9 cellular contexts compared by ENCODE assay signal in genomic region chr14:64761441-64762043, GRCh38. TPM values are rescaled to one million over a fixed set of nuclear protein-coding genes. Genes with fewer than 3 reads are reported as not detected.
DNase-seq lines count a peak whose midpoint lies in the region; ATAC-seq and TF ChIP-seq lines count a peak whose summit lies in the region.
"Had no signal": no experiment of that assay in that cellular context is flagged by ENCODE, and none has a peak within 500 bp of the region (broad histone marks: within the 10 kb centered on the region; RNA-seq: fewer than 3 reads in every experiment).

No MANE protein-coding gene starts in this region.

- H3K9me3 ChIP-seq in adrenal gland (replicated peaks in 1 of 3) (no peaks in the 10 kb centered on the region), right cardiac atrium (ENCODE audit: control insufficient read depth, low read length) (no peaks in the 10 kb centered on the region), stomach (no peaks in the 10 kb centered on the region)

- H3K36me3 Mint-ChIP-seq in HFFc6 (ENCODE audit: low read depth), result no peaks in the 10 kb centered on the region
- H3K36me3 Mint-ChIP-seq: T-cell had no signal

- H3K4me1 Mint-ChIP-seq in HFFc6 (ENCODE audit: low read depth), result peaks cover 79% of the 10 kb centered on the region

- H3K27me3 ChIP-seq in adrenal gland (no peaks in the 10 kb centered on the region), right cardiac atrium (ENCODE audit: control insufficient read depth, insufficient read depth) (no peaks in the 10 kb centered on the region), stomach (no peaks in the 10 kb centered on the region)

- no peak overlapping the region for H3K4me3 ChIP-seq in adrenal gland
- H3K4me3 ChIP-seq in right cardiac atrium (ENCODE audit: low read length), result no peak overlapping the region
- H3K4me3 ChIP-seq in stomach, result no peak overlapping the region

- peak overlapping the region; percentile 71 for H3K4me3 Mint-ChIP-seq in HFFc6
- H3K4me3 Mint-ChIP-seq: T-cell had no signal

- TF ChIP-seq POLR2A in adrenal gland (IDR thresholded peaks at IDR 0.05) (no peak), stomach (IDR thresholded peaks at IDR 0.05) (no peak)

- no peak for TF ChIP-seq EP300 in stomach (IDR thresholded peaks at IDR 0.05)

- ATAC-seq in right cardiac atrium (no peak), HG02571 (IDR thresholded peaks at IDR 0.05; ENCODE audit: unreplicated experiment) (no peak), GM19452 (IDR thresholded peaks at IDR 0.05; ENCODE audit: unreplicated experiment) (no peak), HG02981 (IDR thresholded peaks at IDR 0.05; ENCODE audit: unreplicated experiment) (no peak)
- ATAC-seq: T-cell had no signal

- TF ChIP-seq CTCF in HFFc6 (IDR thresholded peaks at IDR 0.05), result peak; percentile 68
- peak in 1 of 6 experiments; percentile 21 for TF ChIP-seq CTCF in adrenal gland (IDR thresholded peaks at IDR 0.05)
- peak in 1 of 7 experiments; percentile 5 for TF ChIP-seq CTCF in stomach (IDR thresholded peaks at IDR 0.05)

- peak overlapping the region; percentile 70; the same call in 1 of the 2 replicates for H3K27ac Mint-ChIP-seq in HFFc6

- H3K36me3 ChIP-seq in adrenal gland (replicated peaks in 1 of 2), result no peaks in the 10 kb centered on the region
- H3K36me3 ChIP-seq in stomach, result no peaks in the 10 kb centered on the region

- intact Hi-C loops in adrenal gland (cut with DNase I) (loop anchor here (5.0 to 10.0 kb wide), 3 partner anchors 84 to 417 kb away; no protein-coding TSS in a partner anchor), right cardiac atrium (cut with DNase I) (loop anchor here in 2 of 4 donors (5.0 kb wide), 1 partner anchor 89 kb away; no protein-coding TSS in a partner anchor), stomach (cut with DNase I; ENCODE audit: low total_unique reads) (loop anchor here (5.0 kb wide), 1 partner anchor 89 kb away; no protein-coding TSS in a partner anchor)

- WGBS in adrenal gland, 4 donors, result 10 to 26% (median 20%) methylated on average over 4 to 5 of the region's 5 CpGs
- 23% methylated on average over 5 of the region's 5 CpGs for WGBS in right cardiac atrium
- WGBS in stomach, 5 donors, result 20 to 28% (median 27%) methylated on average over 5 of the region's 5 CpGs

- H3K4me1 ChIP-seq in adrenal gland (replicated peaks in 1 of 2) (peaks cover 10 to 37% of the 10 kb centered on the region in 2 donors), right cardiac atrium (ENCODE audit: control insufficient read depth, insufficient read depth, low read length) (peaks cover 33% of the 10 kb centered on the region), stomach (peaks cover 47 to 83% (median 63%) of the 10 kb centered on the region in 4 donors)

- no peaks in the 10 kb centered on the region for H3K9me3 Mint-ChIP-seq in HFFc6
- H3K9me3 Mint-ChIP-seq: T-cell had no signal

- H3K27me3 Mint-ChIP-seq in HFFc6 (ENCODE audit: insufficient read depth), result peaks cover 1% of the 10 kb centered on the region; the same call in 1 of the 2 replicates

- DNase-seq in HFFc6, result peak; percentile 19
- peak in 2 of 7 donors; percentile 24 to 61 for DNase-seq in adrenal gland
- DNase-seq in right cardiac atrium, result peak in 2 of 3 donors; percentile 67 to 76
- no peak for DNase-seq in stomach
- DNase-seq: MM.1S had no signal

- peak overlapping the region in 4 of 5 donors; percentile 16 to 88 (median 56) for H3K27ac ChIP-seq in adrenal gland
- peak overlapping the region; percentile 54 for H3K27ac ChIP-seq in right cardiac atrium (ENCODE audit: low read length)
- H3K27ac ChIP-seq in stomach, result peak overlapping the region in 4 of 5 donors; percentile 43 to 79 (median 68)

RNA-seq across cellular contexts. Expression of gene PLEKHG3, which starts 57.3 kb away (rescaled TPM):
- 10 to 100 TPM in 3 of 6 experiments, 1 to 10 TPM in 3; 6.0 to 11.7 (median 9.2) TPM for total RNA-seq in HFFc6 (2021; fragmentation: NEBNext Ultra II Directional; extraction: Animal tissue kit (Norgen Biotek cat#: 25700))
- 10 to 100 TPM in 2 of 8 donors, 1 to 10 TPM in 6; 2.7 to 11.7 (median 8.9) TPM for total RNA-seq in adrenal gland
- 10 to 100 TPM in 1 of 3 donors, 1 to 10 TPM in 2; 3.0 to 10.1 (median 9.5) TPM for polyA plus RNA-seq in adrenal gland
- 10 to 100 TPM; 35.7 to 58.7 (median 50.6) TPM for total RNA-seq in right cardiac atrium
- 12.6 TPM for polyA plus RNA-seq in right cardiac atrium
- 100 to 1,000 TPM in 1 of 5 donors, 10 to 100 TPM in 4; 25.3 to 292 (median 27.2) TPM for total RNA-seq in stomach
- 10 to 100 TPM in 1 of 3 donors, 1 to 10 TPM in 2; 7.3 to 24.8 (median 9.2) TPM for polyA plus RNA-seq in stomach
